13 cellular contexts compared by ENCODE assay signal in the genomic region with DNA sequence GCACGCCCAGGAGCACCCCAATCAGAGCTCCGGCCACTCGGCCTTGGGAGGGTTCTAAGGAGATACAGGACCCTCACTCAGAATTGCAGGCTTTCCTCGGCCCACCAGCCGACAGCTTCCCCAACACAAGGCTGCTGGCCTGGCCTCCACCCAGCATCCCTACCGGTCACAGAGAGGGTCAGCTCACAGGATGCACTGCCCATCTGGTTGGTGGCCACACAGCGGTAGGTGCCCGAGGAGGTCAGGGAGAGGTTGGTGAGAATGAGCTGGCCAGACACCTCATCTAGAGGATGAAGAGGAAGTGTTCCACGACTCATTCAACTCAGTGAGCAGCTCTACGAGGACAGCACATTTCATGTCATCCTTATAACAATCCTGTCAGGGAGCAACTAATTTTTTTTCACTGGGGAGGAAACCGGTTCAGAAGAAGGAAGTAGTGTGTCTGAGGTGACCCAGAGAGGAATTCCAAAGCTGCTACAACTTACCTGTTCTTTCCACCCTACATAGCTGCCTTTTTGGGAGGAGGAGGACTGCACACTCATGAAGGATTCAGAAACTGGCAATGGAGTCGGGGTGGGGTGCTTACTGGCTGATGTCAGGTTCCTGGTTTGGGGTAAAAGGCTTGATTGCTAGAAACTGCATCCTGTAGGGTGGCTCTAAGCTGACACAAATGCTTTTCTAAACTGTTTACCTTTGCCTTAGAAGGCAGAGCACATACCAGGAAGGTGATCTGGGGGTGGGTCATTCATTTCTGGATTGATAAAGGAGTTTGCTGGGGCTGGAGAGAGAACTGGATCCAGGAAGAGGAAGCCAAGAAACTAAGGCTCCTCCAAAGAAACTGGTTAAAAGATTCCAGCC. TPM values are rescaled to one million over a fixed set of nuclear protein-coding genes. Genes with fewer than 3 reads are reported as not detected.
A peak's percentile ranks its signal among the peaks of the same experiment; 100 is the strongest.
DNase-seq lines count a peak whose midpoint lies in the region; ATAC-seq, FAIRE-seq and TF ChIP-seq lines count a peak whose summit lies in the region.
"Had no signal": no experiment of that assay in that cellular context is flagged by ENCODE, and none has a peak within 500 bp of the region (broad histone marks: within the 10 kb centered on the region; RNA-seq: fewer than 3 reads in every experiment).

No MANE protein-coding gene starts in this region.

- no peak overlapping the region for H3K9ac ChIP-seq in kidney (ENCODE audit: low read length in 2 of 2)

- H3K9me3 ChIP-seq in T-helper 17 cell (ENCODE audit: control insufficient read depth, low read length, poor library complexity, severe bottlenecking) (no peaks in the 10 kb centered on the region), kidney (ENCODE audit: control insufficient read depth in 1 of 2, low read length in 2 of 2) (no peaks in the 10 kb centered on the region), upper lobe of left lung (no peaks in the 10 kb centered on the region)

- peaks cover 48% of the 10 kb centered on the region for H3K27me3 Mint-ChIP-seq in activated naive CD4-positive, alpha-beta T cell treated with anti-CD3 and anti-CD28 coated beads, Interleukin-2, amount 10 ng/mL, durations not matched to agents 7 days and 5 days
- no peaks in the 10 kb centered on the region for H3K27me3 Mint-ChIP-seq in T-helper 17 cell

- CTCF ChIA-PET in activated naive CD4-positive, alpha-beta T cell treated with anti-CD3 and anti-CD28 coated beads, Interleukin-2, amount 10 ng/mL, durations not matched to agents 7 days and 5 days (lab: Charles Lee) = interaction anchor here (0.9 to 2.9 kb wide), 5 partner anchors 9 to 50 kb away, joined by 3 to 19 read pairs (median 4); a partner anchor contains a TSS

- H3K27ac Mint-ChIP-seq in activated naive CD4-positive, alpha-beta T cell treated with anti-CD3 and anti-CD28 coated beads, Interleukin-2, amount 10 ng/mL, durations not matched to agents 7 days and 5 days = peak overlapping the region; percentile 65
- H3K27ac Mint-ChIP-seq in T-helper 17 cell = peak overlapping the region; percentile 45

- ATAC-seq in T-helper 17 cell = no peak
- no peak for ATAC-seq in upper lobe of left lung (ENCODE audit: low FRiP score in 2 of 2)
- no peak for ATAC-seq in GM21529 (IDR thresholded peaks at IDR 0.05; ENCODE audit: unreplicated experiment)

- TF ChIP-seq EP300 in upper lobe of left lung (IDR thresholded peaks at IDR 0.05) = no peak

- H3K36me3 Mint-ChIP-seq in activated naive CD4-positive, alpha-beta T cell treated with anti-CD3 and anti-CD28 coated beads, Interleukin-2, amount 10 ng/mL, durations not matched to agents 7 days and 5 days = no peaks in the 10 kb centered on the region
- H3K36me3 Mint-ChIP-seq in T-helper 17 cell (ENCODE audit: low read depth) = peaks cover 2% of the 10 kb centered on the region

- TF ChIP-seq POLR2A in upper lobe of left lung (IDR thresholded peaks at IDR 0.05) = no peak

- no peak for FAIRE-seq in kidney (lab: Jason Lieb, UNC)
- FAIRE-seq: endometrium had no signal

- 37 to 46% methylated on average over 9 to 12 of the region's 12 CpGs for WGBS in upper lobe of left lung, 2 donors

- H3K4me1 Mint-ChIP-seq in activated naive CD4-positive, alpha-beta T cell treated with anti-CD3 and anti-CD28 coated beads, Interleukin-2, amount 10 ng/mL, durations not matched to agents 7 days and 5 days = peaks cover 50% of the 10 kb centered on the region
- H3K4me1 Mint-ChIP-seq in T-helper 17 cell = peaks cover 9% of the 10 kb centered on the region

- H3K27ac ChIP-seq in kidney (ENCODE audit: low read depth in 2 of 2, low read length in 2 of 2) = no peak overlapping the region
- peak overlapping the region; percentile 80 to 85 (median 82) for H3K27ac ChIP-seq in upper lobe of left lung

- no peaks in the 10 kb centered on the region for H3K27me3 ChIP-seq in upper lobe of left lung

- no peak overlapping the region for H3K4me3 Mint-ChIP-seq in activated naive CD4-positive, alpha-beta T cell treated with anti-CD3 and anti-CD28 coated beads, Interleukin-2, amount 10 ng/mL, durations not matched to agents 7 days and 5 days
- H3K4me3 Mint-ChIP-seq in T-helper 17 cell = peak overlapping the region; percentile 55

- H3K9me3 Mint-ChIP-seq in activated naive CD4-positive, alpha-beta T cell treated with anti-CD3 and anti-CD28 coated beads, Interleukin-2, amount 10 ng/mL, durations not matched to agents 7 days and 5 days = no peaks in the 10 kb centered on the region

- intact Hi-C loops in kidney (cut with DNase I) = no loop called here

- no peak overlapping the region for H3K4me3 ChIP-seq in kidney (ENCODE audit: low read length in 2 of 2)
- H3K4me3 ChIP-seq in upper lobe of left lung = no peak overlapping the region

- DNase-seq in activated naive CD4-positive, alpha-beta T cell treated with anti-CD3 and anti-CD28 coated beads, Interleukin-2, amount 10 ng/mL, durations not matched to agents 7 days and 5 days = no peak
- no peak for DNase-seq in activated naive CD4-positive, alpha-beta T cell (lab: John Stamatoyannopoulos, UW)
- DNase-seq in T-helper 17 cell (no peak), kidney (peak; percentile 80), upper lobe of left lung (peak in 1 of 2 donors; percentile 39), activated gamma-delta T cell (lab: John Stamatoyannopoulos, UW) (no peak), NCI-H2107 (lab: John Stamatoyannopoulos, UW) (no peak)
- DNase-seq: activated CD4-positive, alpha-beta T cell treated with anti-CD3 and anti-CD28 coated beads for 1 hour; NCI-H1105; stimulated activated CD8-positive, alpha-beta memory T cell treated with anti-CD3 and anti-CD28 coated beads, Interleukin-4, amount 100 ng/mL, for 48 hours had no signal

- H3K4me1 ChIP-seq in kidney (ENCODE audit: control insufficient read depth in 1 of 2, insufficient read depth in 1 of 2, low read depth in 1 of 2, low read length in 2 of 2) (peaks cover 0 to 20% of the 10 kb centered on the region in 2 donors), upper lobe of left lung (peaks cover 60 to 73% (median 66%) of the 10 kb centered on the region in 4 donors)

- no peaks in the 10 kb centered on the region for H3K36me3 ChIP-seq in kidney (ENCODE audit: control insufficient read depth in 1 of 2, insufficient read depth in 2 of 2, low read length in 2 of 2)
- H3K36me3 ChIP-seq in upper lobe of left lung = peaks cover 0 to 30% (median 4%) of the 10 kb centered on the region in 4 donors

- no peak for TF ChIP-seq CTCF in kidney (IDR thresholded peaks at IDR 0.05; ENCODE audit: borderline replicate concordance, extremely low read depth, insufficient read depth)
- no peak for TF ChIP-seq CTCF in upper lobe of left lung (IDR thresholded peaks at IDR 0.05)

RNA-seq across cellular contexts. Expression of a gene that starts 3.3 kb away (rescaled TPM):
- total RNA-seq in T-helper 17 cell = under 1 TPM; 0.32 to 0.57 TPM
- 3.9 TPM for total RNA-seq in kidney
- polyA plus RNA-seq in kidney (ENCODE audit: insufficient read depth, low read depth, low replicate concordance) = 11.7 TPM
- 10 to 100 TPM; 32.5 to 55.3 (median 40.2) TPM for total RNA-seq in upper lobe of left lung
- total RNA-seq: skeletal muscle tissue had no signal

RNA-seq across cellular contexts. Expression of a gene that starts 9.0 kb away (rescaled TPM):
- total RNA-seq in T-helper 17 cell = 100 to 1,000 TPM in 1 of 2 donors, 10 to 100 TPM in 1; 20.8 to 614 TPM
- 17.9 TPM for total RNA-seq in kidney
- 55.9 TPM for polyA plus RNA-seq in kidney (ENCODE audit: insufficient read depth, low read depth, low replicate concordance)
- total RNA-seq in upper lobe of left lung = 100 to 1,000 TPM in 1 of 6 donors, 10 to 100 TPM in 5; 30.9 to 111 (median 77.6) TPM
- total RNA-seq: skeletal muscle tissue had no signal

RNA-seq across cellular contexts. Expression of a gene that starts 13.4 kb away (rescaled TPM):
- total RNA-seq in T-helper 17 cell (10 to 100 TPM in 1 of 2 donors, 1 to 10 TPM in 1; 3.5 to 30.5 TPM), kidney (63.0 TPM), upper lobe of left lung (100 to 1,000 TPM in 4 of 6 donors, 10 to 100 TPM in 2; 39.8 to 177 (median 128) TPM)
- 85.8 TPM for polyA plus RNA-seq in kidney (ENCODE audit: insufficient read depth, low read depth, low replicate concordance)

RNA-seq across cellular contexts. Expression of a gene that starts 51.5 kb away (rescaled TPM):
- total RNA-seq in T-helper 17 cell = 10 to 100 TPM; 10.1 to 11.3 TPM
- total RNA-seq in kidney = 16.4 TPM
- 6.5 TPM for polyA plus RNA-seq in kidney (ENCODE audit: insufficient read depth, low read depth, low replicate concordance)
- 10 to 100 TPM; 10.5 to 69.1 (median 14.0) TPM for total RNA-seq in upper lobe of left lung

Comparison
In these comparisons a context has a peak if more than half of its experiments do, and no peak if none do; other contexts are left out.
1. H3K27ac ChIP-seq: peak in upper lobe of left lung (4 of 4); none in kidney (0 of 2).